ENCODE assay signal across 23 cellular contexts in the genomic region with DNA sequence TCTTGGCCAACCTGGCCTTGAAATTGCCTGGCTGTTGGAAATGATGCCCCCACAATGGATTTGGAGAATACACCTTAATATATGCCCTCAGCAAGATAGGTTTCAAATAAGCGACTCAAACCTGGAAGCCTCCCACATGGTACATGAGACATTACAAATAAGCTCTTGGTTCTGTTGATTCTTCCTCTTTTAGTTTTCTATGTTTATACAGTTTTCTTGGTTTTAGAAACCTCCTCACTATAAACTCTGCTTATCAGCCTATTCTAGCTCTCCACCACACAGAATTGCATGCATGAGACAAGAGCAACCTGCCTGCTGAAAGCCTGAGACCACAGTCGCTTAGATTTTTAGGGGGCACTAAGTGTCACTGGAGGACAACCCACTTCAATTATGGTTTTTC.
"Had no signal": no experiment of that assay in that cellular context is flagged by ENCODE, and none has a peak within 500 bp of the region (broad histone marks: within the 10 kb centered on the region; RNA-seq: fewer than 3 reads in every experiment).

No MANE protein-coding gene starts in this region.

- ATAC-seq: activated CD8-positive, alpha-beta T cell treated with anti-CD3 and anti-CD28 coated beads for 36 hours; activated naive CD8-positive, alpha-beta T cell treated with anti-CD3 and anti-CD28 coated beads, Interleukin-2, amount 50 U/mL, for 24 hours; activated T-cell treated with anti-CD3 and anti-CD28 coated beads, Interleukin-2, amount 50 U/mL, for 72 hours; PC-3 had no signal

- H3K4me3 Mint-ChIP-seq: activated CD8-positive, alpha-beta T cell treated with anti-CD3 and anti-CD28 coated beads for 36 hours; activated naive CD4-positive, alpha-beta T cell treated with anti-CD3 and anti-CD28 coated beads, Interleukin-2, amount 10 ng/mL, durations not matched to agents 7 days and 5 days; activated naive CD8-positive, alpha-beta T cell; activated naive CD8-positive, alpha-beta T cell treated with anti-CD3 and anti-CD28 coated beads, Interleukin-2, amount 50 U/mL, for 24 hours; activated T-cell treated with anti-CD3 and anti-CD28 coated beads, Interleukin-2, amount 50 U/mL, for 72 hours; brain had no signal

- H3K9me3 Mint-ChIP-seq: activated naive CD4-positive, alpha-beta T cell treated with anti-CD3 and anti-CD28 coated beads, Interleukin-2, amount 10 ng/mL, durations not matched to agents 7 days and 5 days; activated naive CD8-positive, alpha-beta T cell treated with anti-CD3 and anti-CD28 coated beads, Interleukin-2, amount 50 U/mL, for 24 hours had no signal

- H3K27ac Mint-ChIP-seq: activated CD8-positive, alpha-beta T cell treated with anti-CD3 and anti-CD28 coated beads for 36 hours; activated naive CD4-positive, alpha-beta T cell treated with anti-CD3 and anti-CD28 coated beads, Interleukin-2, amount 10 ng/mL, durations not matched to agents 7 days and 5 days; activated naive CD8-positive, alpha-beta T cell; activated naive CD8-positive, alpha-beta T cell treated with anti-CD3 and anti-CD28 coated beads, Interleukin-2, amount 50 U/mL, for 24 hours; activated T-cell treated with anti-CD3 and anti-CD28 coated beads, Interleukin-2, amount 50 U/mL, for 72 hours; brain had no signal

- H3K4me1 Mint-ChIP-seq: activated naive CD4-positive, alpha-beta T cell treated with anti-CD3 and anti-CD28 coated beads, Interleukin-2, amount 10 ng/mL, durations not matched to agents 7 days and 5 days had no signal

- DNase-seq: activated CD4-positive, alpha-beta T cell treated with anti-CD3 and anti-CD28 coated beads for 4 hours; activated CD8-positive, alpha-beta T cell treated with anti-CD3 and anti-CD28 coated beads for 36 hours; activated naive CD4-positive, alpha-beta T cell treated with anti-CD3 and anti-CD28 coated beads, Interleukin-2, amount 10 ng/mL, durations not matched to agents 7 days and 5 days; activated naive CD8-positive, alpha-beta T cell treated with anti-CD3 and anti-CD28 coated beads, Interleukin-2, amount 50 U/mL, for 24 hours; activated T-cell treated with anti-CD3 and anti-CD28 coated beads, Interleukin-2, amount 50 U/mL, for 1 hour; activated T-cell treated with anti-CD3 and anti-CD28 coated beads, Interleukin-2, amount 50 U/mL, for 72 hours; anterior cingulate cortex; caudate nucleus; cerebellar nuclear complex; NCI-H1105; NCI-H1417 treated with DMSO at 0.1 percent for 48 hours; NCI-H187 treated with DMSO at 0.1 percent for 48 hours; NCI-H2081; NCI-H226; NCI-H524 treated with DMSO at 0.1 percent for 48 hours; PC-3; Peyer's patch; RPMI8226; SIG-M5; SW 1271; T-helper 1 cell had no signal

- H3K36me3 Mint-ChIP-seq: activated naive CD4-positive, alpha-beta T cell treated with anti-CD3 and anti-CD28 coated beads, Interleukin-2, amount 10 ng/mL, durations not matched to agents 7 days and 5 days; activated naive CD8-positive, alpha-beta T cell; brain had no signal
